ENCODE assay signal across 1 cellular context in the genomic region with DNA sequence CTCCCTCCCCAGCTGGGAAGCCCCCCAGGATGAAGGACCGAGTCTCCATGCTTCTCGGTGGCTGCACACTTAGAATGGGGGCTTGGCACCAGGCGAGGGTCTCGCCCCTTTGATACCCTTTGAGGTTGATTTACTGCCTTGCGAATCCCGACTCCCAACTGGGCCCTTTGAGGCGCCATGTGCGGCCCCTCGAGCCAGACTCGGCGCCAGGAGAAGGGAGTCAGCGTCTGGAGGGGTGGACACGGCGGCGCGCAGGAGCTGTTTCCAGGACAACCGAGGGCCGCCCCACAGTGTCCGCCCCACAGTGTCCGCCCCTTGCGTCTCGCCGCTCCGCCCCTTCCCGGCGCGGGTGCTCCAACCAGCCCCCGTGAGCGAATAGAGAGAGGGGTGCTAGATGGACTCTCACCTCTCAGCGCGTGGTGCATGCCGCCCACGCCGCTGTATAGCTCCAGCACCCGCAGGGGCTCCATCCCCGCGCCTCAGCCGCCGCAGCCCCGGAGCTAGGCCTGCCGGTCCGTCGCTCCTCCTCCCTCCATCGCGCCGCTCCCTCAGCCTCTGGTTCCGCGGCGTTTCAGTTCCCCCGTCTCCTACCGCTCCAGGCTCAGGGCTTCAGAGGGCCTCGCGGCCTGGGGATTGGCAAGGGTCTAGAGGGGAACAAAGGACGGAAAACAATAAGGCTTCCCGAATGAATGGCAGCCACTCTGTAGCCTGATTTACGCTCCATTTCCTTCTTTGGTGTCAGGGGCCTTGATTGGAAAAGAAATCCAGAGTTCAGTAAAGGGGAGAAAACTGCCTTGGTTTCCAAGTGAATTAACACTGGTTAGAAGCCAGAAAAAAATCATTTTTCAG.
TF ChIP-seq lines count a peak whose summit lies in the region.

A gene with protein sequence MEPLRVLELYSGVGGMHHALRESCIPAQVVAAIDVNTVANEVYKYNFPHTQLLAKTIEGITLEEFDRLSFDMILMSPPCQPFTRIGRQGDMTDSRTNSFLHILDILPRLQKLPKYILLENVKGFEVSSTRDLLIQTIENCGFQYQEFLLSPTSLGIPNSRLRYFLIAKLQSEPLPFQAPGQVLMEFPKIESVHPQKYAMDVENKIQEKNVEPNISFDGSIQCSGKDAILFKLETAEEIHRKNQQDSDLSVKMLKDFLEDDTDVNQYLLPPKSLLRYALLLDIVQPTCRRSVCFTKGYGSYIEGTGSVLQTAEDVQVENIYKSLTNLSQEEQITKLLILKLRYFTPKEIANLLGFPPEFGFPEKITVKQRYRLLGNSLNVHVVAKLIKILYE (minus strand): TSS at position 508 of the 849 bp plus-strand sequence. CDS start 38 bp downstream, at position 470.

TF ChIP-seq in K562, 482 proteins besides CTCF, POLR2A, EP300 and RAD21 (continued from another document and continues in another):
- TF ChIP-seq, protein P1, sequence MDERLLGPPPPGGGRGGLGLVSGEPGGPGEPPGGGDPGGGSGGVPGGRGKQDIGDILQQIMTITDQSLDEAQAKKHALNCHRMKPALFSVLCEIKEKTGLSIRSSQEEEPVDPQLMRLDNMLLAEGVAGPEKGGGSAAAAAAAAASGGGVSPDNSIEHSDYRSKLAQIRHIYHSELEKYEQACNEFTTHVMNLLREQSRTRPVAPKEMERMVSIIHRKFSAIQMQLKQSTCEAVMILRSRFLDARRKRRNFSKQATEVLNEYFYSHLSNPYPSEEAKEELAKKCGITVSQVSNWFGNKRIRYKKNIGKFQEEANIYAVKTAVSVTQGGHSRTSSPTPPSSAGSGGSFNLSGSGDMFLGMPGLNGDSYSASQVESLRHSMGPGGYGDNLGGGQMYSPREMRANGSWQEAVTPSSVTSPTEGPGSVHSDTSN (CRISPR knock-in tag; IDR thresholded peaks at IDR 0.05; ENCODE audit: low read depth): no peak
- TF ChIP-seq, protein P1 (tag; conservative IDR thresholded peaks at IDR 0.05; ENCODE audit: low read depth): peak; percentile 49
- no peak for TF ChIP-seq DDX20 (tag; IDR thresholded peaks at IDR 0.05; ENCODE audit: low read depth)
- no peak for TF ChIP-seq SETDB1 (IDR thresholded peaks at IDR 0.05; ENCODE audit: low read length)
- no peak for TF ChIP-seq ZNF224 (CRISPR knock-in tag; IDR thresholded peaks at IDR 0.05)
- TF ChIP-seq, protein P2, sequence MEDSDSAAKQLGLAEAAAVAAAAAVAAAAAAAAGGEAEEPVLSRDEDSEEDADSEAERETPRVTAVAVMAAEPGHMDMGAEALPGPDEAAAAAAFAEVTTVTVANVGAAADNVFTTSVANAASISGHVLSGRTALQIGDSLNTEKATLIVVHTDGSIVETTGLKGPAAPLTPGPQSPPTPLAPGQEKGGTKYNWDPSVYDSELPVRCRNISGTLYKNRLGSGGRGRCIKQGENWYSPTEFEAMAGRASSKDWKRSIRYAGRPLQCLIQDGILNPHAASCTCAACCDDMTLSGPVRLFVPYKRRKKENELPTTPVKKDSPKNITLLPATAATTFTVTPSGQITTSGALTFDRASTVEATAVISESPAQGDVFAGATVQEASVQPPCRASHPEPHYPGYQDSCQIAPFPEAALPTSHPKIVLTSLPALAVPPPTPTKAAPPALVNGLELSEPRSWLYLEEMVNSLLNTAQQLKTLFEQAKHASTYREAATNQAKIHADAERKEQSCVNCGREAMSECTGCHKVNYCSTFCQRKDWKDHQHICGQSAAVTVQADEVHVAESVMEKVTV (CRISPR knock-in tag; IDR thresholded peaks at IDR 0.05): no peak; the same call in 1 of the 2 replicates
- TF ChIP-seq, protein P3, sequence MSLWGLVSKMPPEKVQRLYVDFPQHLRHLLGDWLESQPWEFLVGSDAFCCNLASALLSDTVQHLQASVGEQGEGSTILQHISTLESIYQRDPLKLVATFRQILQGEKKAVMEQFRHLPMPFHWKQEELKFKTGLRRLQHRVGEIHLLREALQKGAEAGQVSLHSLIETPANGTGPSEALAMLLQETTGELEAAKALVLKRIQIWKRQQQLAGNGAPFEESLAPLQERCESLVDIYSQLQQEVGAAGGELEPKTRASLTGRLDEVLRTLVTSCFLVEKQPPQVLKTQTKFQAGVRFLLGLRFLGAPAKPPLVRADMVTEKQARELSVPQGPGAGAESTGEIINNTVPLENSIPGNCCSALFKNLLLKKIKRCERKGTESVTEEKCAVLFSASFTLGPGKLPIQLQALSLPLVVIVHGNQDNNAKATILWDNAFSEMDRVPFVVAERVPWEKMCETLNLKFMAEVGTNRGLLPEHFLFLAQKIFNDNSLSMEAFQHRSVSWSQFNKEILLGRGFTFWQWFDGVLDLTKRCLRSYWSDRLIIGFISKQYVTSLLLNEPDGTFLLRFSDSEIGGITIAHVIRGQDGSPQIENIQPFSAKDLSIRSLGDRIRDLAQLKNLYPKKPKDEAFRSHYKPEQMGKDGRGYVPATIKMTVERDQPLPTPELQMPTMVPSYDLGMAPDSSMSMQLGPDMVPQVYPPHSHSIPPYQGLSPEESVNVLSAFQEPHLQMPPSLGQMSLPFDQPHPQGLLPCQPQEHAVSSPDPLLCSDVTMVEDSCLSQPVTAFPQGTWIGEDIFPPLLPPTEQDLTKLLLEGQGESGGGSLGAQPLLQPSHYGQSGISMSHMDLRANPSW (CRISPR knock-in tag; IDR thresholded peaks at IDR 0.05): no peak
- TF ChIP-seq TOE1 (IDR thresholded peaks at IDR 0.05; ENCODE audit: borderline replicate concordance): peak; percentile 86
- no peak for TF ChIP-seq TOE1 (CRISPR knock-in tag; IDR thresholded peaks at IDR 0.05; ENCODE audit: borderline replicate concordance, low read depth)
- TF ChIP-seq GABPA (tag; conservative IDR thresholded peaks at IDR 0.05; ENCODE audit: low read depth): peak; percentile 96
- TF ChIP-seq ERF (CRISPR knock-in tag; IDR thresholded peaks at IDR 0.05): no peak
- TF ChIP-seq NUFIP1 (IDR thresholded peaks at IDR 0.05; ENCODE audit: partially characterized antibody): no peak
- TF ChIP-seq PYGO2 (tag; IDR thresholded peaks at IDR 0.05): no peak
- TF ChIP-seq, protein P4, sequence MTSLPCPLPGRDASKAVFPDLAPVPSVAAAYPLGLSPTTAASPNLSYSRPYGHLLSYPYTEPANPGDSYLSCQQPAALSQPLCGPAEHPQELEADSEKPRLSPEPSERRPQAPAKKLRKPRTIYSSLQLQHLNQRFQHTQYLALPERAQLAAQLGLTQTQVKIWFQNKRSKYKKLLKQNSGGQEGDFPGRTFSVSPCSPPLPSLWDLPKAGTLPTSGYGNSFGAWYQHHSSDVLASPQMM (CRISPR knock-in tag; IDR thresholded peaks at IDR 0.05): no peak
- TF ChIP-seq ZNF347 (CRISPR knock-in tag; IDR thresholded peaks at IDR 0.05; ENCODE audit: low read depth): no peak
- TF ChIP-seq GTF2A2 (tag; IDR thresholded peaks at IDR 0.05): peak; percentile 82
- TF ChIP-seq POLR3A (IDR thresholded peaks at IDR 0.05; ENCODE audit: borderline replicate concordance, extremely low read depth, insufficient read depth, insufficient read length): no peak
- TF ChIP-seq ZFP30 (CRISPR knock-in tag; IDR thresholded peaks at IDR 0.05; ENCODE audit: borderline replicate concordance): no peak
- TF ChIP-seq PRPF4 (IDR thresholded peaks at IDR 0.05; ENCODE audit: insufficient read depth, low read depth, low read length, poor library complexity, severe bottlenecking): no peak
- peak; percentile 32 to 75; a peak in 2 of 4 replicates for TF ChIP-seq KDM1A (IDR thresholded peaks at IDR 0.05)
- TF ChIP-seq KHSRP (IDR thresholded peaks at IDR 0.05): no peak
- no peak for TF ChIP-seq E2F3 (CRISPR knock-in tag; IDR thresholded peaks at IDR 0.05)
- no peak for TF ChIP-seq HNRNPL (IDR thresholded peaks at IDR 0.05; ENCODE audit: low read depth, low read length)
- TF ChIP-seq, protein P5, sequence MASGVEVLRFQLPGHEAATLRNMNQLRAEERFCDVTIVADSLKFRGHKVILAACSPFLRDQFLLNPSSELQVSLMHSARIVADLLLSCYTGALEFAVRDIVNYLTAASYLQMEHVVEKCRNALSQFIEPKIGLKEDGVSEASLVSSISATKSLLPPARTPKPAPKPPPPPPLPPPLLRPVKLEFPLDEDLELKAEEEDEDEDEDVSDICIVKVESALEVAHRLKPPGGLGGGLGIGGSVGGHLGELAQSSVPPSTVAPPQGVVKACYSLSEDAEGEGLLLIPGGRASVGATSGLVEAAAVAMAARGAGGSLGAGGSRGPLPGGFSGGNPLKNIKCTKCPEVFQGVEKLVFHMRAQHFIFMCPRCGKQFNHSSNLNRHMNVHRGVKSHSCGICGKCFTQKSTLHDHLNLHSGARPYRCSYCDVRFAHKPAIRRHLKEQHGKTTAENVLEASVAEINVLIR (CRISPR knock-in tag; IDR thresholded peaks at IDR 0.05): no peak
- TF ChIP-seq KDM4B (IDR thresholded peaks at IDR 0.05; ENCODE audit: borderline replicate concordance in 2 of 2, low read depth in 1 of 2): peak in 1 of 2 experiments; percentile 95; a peak in 1 of 4 replicates
- TF ChIP-seq ZNF699 (CRISPR knock-in tag; IDR thresholded peaks at IDR 0.05; ENCODE audit: insufficient replicate concordance): no peak
- no peak for TF ChIP-seq HNRNPK (IDR thresholded peaks at IDR 0.05; ENCODE audit: low read depth, low read length, poor library complexity, severe bottlenecking)
- TF ChIP-seq MTA1 (IDR thresholded peaks at IDR 0.05; ENCODE audit: borderline replicate concordance): peak; percentile 31; the same call in 1 of the 2 replicates
- TF ChIP-seq, protein P6, sequence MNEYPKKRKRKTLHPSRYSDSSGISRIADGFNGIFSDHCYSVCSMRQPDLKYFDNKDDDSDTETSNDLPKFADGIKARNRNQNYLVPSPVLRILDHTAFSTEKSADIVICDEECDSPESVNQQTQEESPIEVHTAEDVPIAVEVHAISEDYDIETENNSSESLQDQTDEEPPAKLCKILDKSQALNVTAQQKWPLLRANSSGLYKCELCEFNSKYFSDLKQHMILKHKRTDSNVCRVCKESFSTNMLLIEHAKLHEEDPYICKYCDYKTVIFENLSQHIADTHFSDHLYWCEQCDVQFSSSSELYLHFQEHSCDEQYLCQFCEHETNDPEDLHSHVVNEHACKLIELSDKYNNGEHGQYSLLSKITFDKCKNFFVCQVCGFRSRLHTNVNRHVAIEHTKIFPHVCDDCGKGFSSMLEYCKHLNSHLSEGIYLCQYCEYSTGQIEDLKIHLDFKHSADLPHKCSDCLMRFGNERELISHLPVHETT (CRISPR knock-in tag; conservative IDR thresholded peaks at IDR 0.05 in 1 of 2, IDR thresholded peaks at IDR 0.05 in 1 of 2): peak in 1 of 2 experiments; percentile 70; a peak in 2 of 4 replicates
- TF ChIP-seq NFIC (IDR thresholded peaks at IDR 0.05): peak; percentile 54
- 0 out of 2 replicates have a peak, but pooled peaks have one; percentile 43 for TF ChIP-seq PTBP1 (IDR thresholded peaks at IDR 0.05; ENCODE audit: low read depth, low read length)
- TF ChIP-seq CREB1 (IDR thresholded peaks at IDR 0.05): no peak; the same call in 1 of the 2 replicates
- TF ChIP-seq CREB1 (CRISPR knock-in tag; IDR thresholded peaks at IDR 0.05): peak; percentile 59
- TF ChIP-seq THRAP3 (IDR thresholded peaks at IDR 0.05; ENCODE audit: borderline replicate concordance): no peak; the same call in 1 of the 2 replicates
- no peak for TF ChIP-seq SPI1 (IDR thresholded peaks at IDR 0.05; ENCODE audit: borderline replicate concordance, low read depth, low read length)
- no peak for TF ChIP-seq KLF16 (IDR thresholded peaks at IDR 0.05)
- no peak for TF ChIP-seq ZNF79 (CRISPR knock-in tag; IDR thresholded peaks at IDR 0.05; ENCODE audit: low read depth)
- no peak for TF ChIP-seq ARID2 (IDR thresholded peaks at IDR 0.05)
- TF ChIP-seq PHTF2 (CRISPR knock-in tag; IDR thresholded peaks at IDR 0.05): no peak
- TF ChIP-seq RBM34 (IDR thresholded peaks at IDR 0.05; ENCODE audit: borderline replicate concordance, insufficient read depth, low read length): no peak
- TF ChIP-seq ETV5 (CRISPR knock-in tag; IDR thresholded peaks at IDR 0.05; ENCODE audit: low read depth): peak; percentile 61; the same call in 1 of the 2 replicates
- TF ChIP-seq, protein P7, sequence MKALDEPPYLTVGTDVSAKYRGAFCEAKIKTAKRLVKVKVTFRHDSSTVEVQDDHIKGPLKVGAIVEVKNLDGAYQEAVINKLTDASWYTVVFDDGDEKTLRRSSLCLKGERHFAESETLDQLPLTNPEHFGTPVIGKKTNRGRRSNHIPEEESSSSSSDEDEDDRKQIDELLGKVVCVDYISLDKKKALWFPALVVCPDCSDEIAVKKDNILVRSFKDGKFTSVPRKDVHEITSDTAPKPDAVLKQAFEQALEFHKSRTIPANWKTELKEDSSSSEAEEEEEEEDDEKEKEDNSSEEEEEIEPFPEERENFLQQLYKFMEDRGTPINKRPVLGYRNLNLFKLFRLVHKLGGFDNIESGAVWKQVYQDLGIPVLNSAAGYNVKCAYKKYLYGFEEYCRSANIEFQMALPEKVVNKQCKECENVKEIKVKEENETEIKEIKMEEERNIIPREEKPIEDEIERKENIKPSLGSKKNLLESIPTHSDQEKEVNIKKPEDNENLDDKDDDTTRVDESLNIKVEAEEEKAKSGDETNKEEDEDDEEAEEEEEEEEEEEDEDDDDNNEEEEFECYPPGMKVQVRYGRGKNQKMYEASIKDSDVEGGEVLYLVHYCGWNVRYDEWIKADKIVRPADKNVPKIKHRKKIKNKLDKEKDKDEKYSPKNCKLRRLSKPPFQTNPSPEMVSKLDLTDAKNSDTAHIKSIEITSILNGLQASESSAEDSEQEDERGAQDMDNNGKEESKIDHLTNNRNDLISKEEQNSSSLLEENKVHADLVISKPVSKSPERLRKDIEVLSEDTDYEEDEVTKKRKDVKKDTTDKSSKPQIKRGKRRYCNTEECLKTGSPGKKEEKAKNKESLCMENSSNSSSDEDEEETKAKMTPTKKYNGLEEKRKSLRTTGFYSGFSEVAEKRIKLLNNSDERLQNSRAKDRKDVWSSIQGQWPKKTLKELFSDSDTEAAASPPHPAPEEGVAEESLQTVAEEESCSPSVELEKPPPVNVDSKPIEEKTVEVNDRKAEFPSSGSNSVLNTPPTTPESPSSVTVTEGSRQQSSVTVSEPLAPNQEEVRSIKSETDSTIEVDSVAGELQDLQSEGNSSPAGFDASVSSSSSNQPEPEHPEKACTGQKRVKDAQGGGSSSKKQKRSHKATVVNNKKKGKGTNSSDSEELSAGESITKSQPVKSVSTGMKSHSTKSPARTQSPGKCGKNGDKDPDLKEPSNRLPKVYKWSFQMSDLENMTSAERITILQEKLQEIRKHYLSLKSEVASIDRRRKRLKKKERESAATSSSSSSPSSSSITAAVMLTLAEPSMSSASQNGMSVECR (CRISPR knock-in tag; IDR thresholded peaks at IDR 0.05): peak; percentile 76; the same call in 1 of the 2 replicates
- no peak for TF ChIP-seq CBFA2T3 (IDR thresholded peaks at IDR 0.05)
- TF ChIP-seq ZNF324 (CRISPR knock-in tag; IDR thresholded peaks at IDR 0.05): no peak
- TF ChIP-seq DMBX1 (CRISPR knock-in tag; IDR thresholded peaks at IDR 0.05; ENCODE audit: borderline replicate concordance): no peak
